8 cellular contexts compared by ENCODE assay signal in the genomic region with DNA sequence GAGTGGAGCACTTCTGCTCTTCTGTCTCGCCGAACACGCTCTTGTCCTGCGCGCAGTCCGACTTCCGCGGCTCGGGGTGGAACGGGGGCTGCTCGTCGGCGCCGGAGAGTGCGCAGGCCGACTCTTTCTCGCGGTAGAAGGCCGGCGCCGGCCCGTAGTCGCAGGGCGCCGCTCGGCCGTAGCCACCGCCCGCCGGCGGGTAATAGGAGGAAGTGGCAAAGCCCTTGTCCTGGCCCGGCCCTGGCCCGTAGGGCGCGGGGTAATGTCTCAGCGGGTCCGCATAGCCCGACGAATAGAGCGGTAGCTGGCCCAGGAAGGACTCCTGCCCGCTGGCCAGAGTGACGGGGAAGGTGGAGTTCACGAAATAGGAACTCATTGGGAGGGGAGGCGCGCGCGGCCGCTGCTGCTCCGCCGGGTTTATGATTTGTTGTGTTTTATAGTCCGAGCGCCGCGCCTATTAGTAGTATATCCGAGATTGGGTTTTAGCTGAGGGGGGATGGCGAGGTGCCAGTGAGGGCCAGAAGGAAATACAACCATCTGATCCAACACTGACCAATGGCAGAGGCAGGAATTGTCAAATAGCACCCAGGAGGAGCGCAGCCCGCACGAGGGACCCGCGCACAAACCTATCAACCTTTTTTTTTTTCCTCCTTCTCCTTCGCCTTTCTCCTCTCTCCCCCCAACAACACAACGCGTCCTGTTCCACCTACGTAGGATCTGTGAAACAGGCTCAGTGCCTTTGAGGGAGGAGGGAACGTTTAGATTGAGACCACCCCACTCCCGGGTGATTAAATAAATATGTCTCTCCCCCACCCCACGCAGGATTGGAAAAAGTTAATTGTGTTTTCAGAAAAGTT. TPM values are rescaled to one million over a fixed set of nuclear protein-coding genes. Genes with fewer than 3 reads are reported as not detected.
A peak's percentile ranks its signal among the peaks of the same experiment; 100 is the strongest.
DNase-seq lines count a peak whose midpoint lies in the region; ATAC-seq, FAIRE-seq and TF ChIP-seq lines count a peak whose summit lies in the region.

No MANE protein-coding gene starts in this region.

- peak overlapping the region; percentile 90 to 91 for H3K27ac ChIP-seq in kidney (ENCODE audit: low read depth in 2 of 2, low read length in 2 of 2)

- H3K9ac ChIP-seq in kidney (ENCODE audit: low read length in 2 of 2): peak overlapping the region; percentile 72 to 82

- H3K4me3 ChIP-seq in LNCaP clone FGC (ENCODE audit: low read depth, low read length) (peak overlapping the region; percentile 57), kidney (ENCODE audit: low read length in 2 of 2) (peak overlapping the region; percentile 67 to 69)

- no peaks in the 10 kb centered on the region for H3K9me3 Mint-ChIP-seq in activated naive CD4-positive, alpha-beta T cell treated with anti-CD3 and anti-CD28 coated beads, Interleukin-2, amount 50 U/mL, for 72 hours
- no peaks in the 10 kb centered on the region for H3K9me3 Mint-ChIP-seq in stimulated activated naive B cell treated with anti-CD40 and anti-IgM and Interleukin-4, amounts not matched to agents 10 μg/mL and 1 μg/mL and 100 μg/mL, for 72 hours

- FAIRE-seq in kidney (lab: Jason Lieb, UNC): no peak

- no peak for TF ChIP-seq CTCF in LNCaP clone FGC (IDR thresholded peaks at IDR 0.05; ENCODE audit: control insufficient read depth, extremely low read depth, insufficient read depth)
- TF ChIP-seq CTCF in kidney (IDR thresholded peaks at IDR 0.05; ENCODE audit: borderline replicate concordance, extremely low read depth, insufficient read depth): no peak

- peaks cover 85 to 98% of the 10 kb centered on the region in 2 donors for H3K27me3 Mint-ChIP-seq in stimulated activated naive B cell treated with anti-CD40 and anti-IgM and Interleukin-4, amounts not matched to agents 10 μg/mL and 1 μg/mL and 100 μg/mL, for 72 hours

- H3K9me3 ChIP-seq in kidney (ENCODE audit: control insufficient read depth in 1 of 2, low read length in 2 of 2): no peaks in the 10 kb centered on the region

- peaks cover 0 to 4% of the 10 kb centered on the region in 2 donors for H3K36me3 Mint-ChIP-seq in activated naive CD4-positive, alpha-beta T cell treated with anti-CD3 and anti-CD28 coated beads, Interleukin-2, amount 50 U/mL, for 72 hours
- peaks cover 2 to 4% of the 10 kb centered on the region in 2 donors for H3K36me3 Mint-ChIP-seq in stimulated activated naive B cell treated with anti-CD40 and anti-IgM and Interleukin-4, amounts not matched to agents 10 μg/mL and 1 μg/mL and 100 μg/mL, for 72 hours

- H3K27ac Mint-ChIP-seq in activated naive CD4-positive, alpha-beta T cell treated with anti-CD3 and anti-CD28 coated beads, Interleukin-2, amount 50 U/mL, for 72 hours: no peak overlapping the region
- H3K27ac Mint-ChIP-seq in stimulated activated naive B cell treated with anti-CD40 and anti-IgM and Interleukin-4, amounts not matched to agents 10 μg/mL and 1 μg/mL and 100 μg/mL, for 72 hours: peak overlapping the region; percentile 86

- peak; percentile 19 to 47 for ATAC-seq in activated naive CD4-positive, alpha-beta T cell treated with anti-CD3 and anti-CD28 coated beads, Interleukin-2, amount 50 U/mL, for 72 hours
- ATAC-seq in stimulated activated naive B cell treated with anti-CD40 and anti-IgM and Interleukin-4, amounts not matched to agents 10 μg/mL and 1 μg/mL and 100 μg/mL, for 72 hours (replicated peaks): peak; percentile 47 to 51
- ATAC-seq in HG02870 (IDR thresholded peaks at IDR 0.05; ENCODE audit: unreplicated experiment): no peak

- H3K36me3 ChIP-seq in kidney (ENCODE audit: control insufficient read depth in 1 of 2, insufficient read depth in 2 of 2, low read length in 2 of 2): peaks cover 0 to 12% of the 10 kb centered on the region in 2 donors

- DNase-seq in GDM1 (lab: John Stamatoyannopoulos, UW) (peak; percentile 21), LNCaP clone FGC (ENCODE audit: low read depth) (no peak), kidney (peak; percentile 95), cerebellar nuclear complex (lab: John Stamatoyannopoulos, UW) (no peak), D341Med (ENCODE audit: low spot score) (no peak)
- DNase-seq in activated naive CD4-positive, alpha-beta T cell treated with anti-CD3 and anti-CD28 coated beads, Interleukin-2, amount 50 U/mL, for 72 hours (ENCODE audit: low spot score in 2 of 2): no peak
- DNase-seq in stimulated activated naive B cell treated with anti-CD40 and anti-IgM and Interleukin-4, amounts not matched to agents 10 μg/mL and 1 μg/mL and 100 μg/mL, for 72 hours: no peak

- intact Hi-C loops in kidney (cut with DNase I): loop anchor here (10.0 kb wide), 1 partner anchor 263 kb away; no protein-coding TSS in a partner anchor

- peak overlapping the region; percentile 81 to 85 for H3K4me3 Mint-ChIP-seq in stimulated activated naive B cell treated with anti-CD40 and anti-IgM and Interleukin-4, amounts not matched to agents 10 μg/mL and 1 μg/mL and 100 μg/mL, for 72 hours

- peaks cover 30 to 53% of the 10 kb centered on the region in 2 donors for H3K4me1 Mint-ChIP-seq in stimulated activated naive B cell treated with anti-CD40 and anti-IgM and Interleukin-4, amounts not matched to agents 10 μg/mL and 1 μg/mL and 100 μg/mL, for 72 hours

- H3K4me1 ChIP-seq in kidney (ENCODE audit: control insufficient read depth in 1 of 2, insufficient read depth in 1 of 2, low read depth in 1 of 2, low read length in 2 of 2): peaks cover 11 to 12% of the 10 kb centered on the region in 2 donors

RNA-seq across cellular contexts. Expression of gene HOXB5, which starts 4.4 kb away (rescaled TPM):
- total RNA-seq in activated naive CD4-positive, alpha-beta T cell treated with anti-CD3 and anti-CD28 coated beads, Interleukin-2, amount 50 U/mL, for 72 hours: not detected
- 27.0 TPM for total RNA-seq in kidney
- 12.3 TPM for polyA plus RNA-seq in kidney (ENCODE audit: insufficient read depth, low read depth, low replicate concordance)

RNA-seq across cellular contexts. Expression of gene HOXB6, which starts 6.8 kb away (rescaled TPM):
- total RNA-seq in activated naive CD4-positive, alpha-beta T cell treated with anti-CD3 and anti-CD28 coated beads, Interleukin-2, amount 50 U/mL, for 72 hours: under 1 TPM in 1 of 2 donors, not detected in 1; 0.16 TPM
- 90.2 TPM for total RNA-seq in kidney
- 44.0 TPM for polyA plus RNA-seq in kidney (ENCODE audit: insufficient read depth, low read depth, low replicate concordance)

RNA-seq across cellular contexts. Expression of gene HOXB3, which starts 8.0 kb away (rescaled TPM):
- total RNA-seq in activated naive CD4-positive, alpha-beta T cell treated with anti-CD3 and anti-CD28 coated beads, Interleukin-2, amount 50 U/mL, for 72 hours: 1 to 10 TPM; 1.6 to 3.1 TPM
- total RNA-seq in kidney: 99.0 TPM
- 12.1 TPM for polyA plus RNA-seq in kidney (ENCODE audit: insufficient read depth, low read depth, low replicate concordance)

RNA-seq across cellular contexts. Expression of gene HOXB7, which starts 12.8 kb away (rescaled TPM):
- total RNA-seq in activated naive CD4-positive, alpha-beta T cell treated with anti-CD3 and anti-CD28 coated beads, Interleukin-2, amount 50 U/mL, for 72 hours: 1 to 10 TPM in 1 of 2 donors, not detected in 1; 1.1 TPM
- total RNA-seq in kidney: 45.4 TPM
- polyA plus RNA-seq in kidney (ENCODE audit: insufficient read depth, low read depth, low replicate concordance): 49.6 TPM

RNA-seq across cellular contexts. Expression of gene HOXB8, which starts 17.1 kb away (rescaled TPM):
- not detected for total RNA-seq in activated naive CD4-positive, alpha-beta T cell treated with anti-CD3 and anti-CD28 coated beads, Interleukin-2, amount 50 U/mL, for 72 hours
- total RNA-seq in kidney: 48.7 TPM
- polyA plus RNA-seq in kidney (ENCODE audit: insufficient read depth, low read depth, low replicate concordance): 19.3 TPM

Comparison
In these comparisons a context has a peak if more than half of its experiments do, and no peak if none do; other contexts are left out.
1. DNase-seq: peak in GDM1 (single experiment) and kidney (single experiment); none in LNCaP clone FGC (single experiment), activated naive CD4-positive, alpha-beta T cell treated with anti-CD3 and anti-CD28 coated beads, Interleukin-2, amount 50 U/mL, for 72 hours (0 of 2), stimulated activated naive B cell treated with anti-CD40 and anti-IgM and Interleukin-4, amounts not matched to agents 10 μg/mL and 1 μg/mL and 100 μg/mL, for 72 hours (single experiment), cerebellar nuclear complex (0 of 2) and D341Med (single experiment).
2. RNA of gene HOXB5, which starts 4.4 kb away (total RNA-seq): 27.0 TPM in kidney (single experiment); not detected in activated naive CD4-positive, alpha-beta T cell treated with anti-CD3 and anti-CD28 coated beads, Interleukin-2, amount 50 U/mL, for 72 hours; every median in the first group is over 10 times any median in the second.
3. RNA of gene HOXB6, which starts 6.8 kb away (total RNA-seq): 90.2 TPM in kidney (single experiment); 0.16 TPM in activated naive CD4-positive, alpha-beta T cell treated with anti-CD3 and anti-CD28 coated beads, Interleukin-2, amount 50 U/mL, for 72 hours; every median in the first group is over 10 times any median in the second.
4. RNA of gene HOXB3, which starts 8.0 kb away (total RNA-seq): 99.0 TPM in kidney (single experiment); 1.6 to 3.1 TPM in activated naive CD4-positive, alpha-beta T cell treated with anti-CD3 and anti-CD28 coated beads, Interleukin-2, amount 50 U/mL, for 72 hours; every median in the first group is over 10 times any median in the second.